ENCODE assay signal across 11 cellular contexts in genomic region chr6:35487653-35488516, GRCh38. TPM values are rescaled to one million over a fixed set of nuclear protein-coding genes. Genes with fewer than 3 reads are reported as not detected.
DNase-seq lines count a peak whose midpoint lies in the region; ATAC-seq and TF ChIP-seq lines count a peak whose summit lies in the region.
"Had no signal": no experiment of that assay in that cellular context is flagged by ENCODE, and none has a peak within 500 bp of the region (broad histone marks: within the 10 kb centered on the region; RNA-seq: fewer than 3 reads in every experiment).

No MANE protein-coding gene starts in this region.

- in situ Hi-C loops in KBM-7 (cut with MboI; ENCODE audit: low pct_unique_long_range_greater_than_20kb, low sequenced_read_pairs): no loop called here

- H3K27ac Mint-ChIP-seq in activated CD4-positive, alpha-beta memory T cell treated with anti-CD3 and anti-CD28 coated beads for 36 hours: no peak overlapping the region

- H3K36me3 Mint-ChIP-seq in activated CD4-positive, alpha-beta memory T cell treated with anti-CD3 and anti-CD28 coated beads for 36 hours: no peaks in the 10 kb centered on the region

- ATAC-seq in body of pancreas (no peak), HG03521 (IDR thresholded peaks at IDR 0.05; ENCODE audit: unreplicated experiment) (no peak)

- no peak overlapping the region for H3K4me3 Mint-ChIP-seq in activated CD4-positive, alpha-beta memory T cell treated with anti-CD3 and anti-CD28 coated beads for 36 hours

- peaks cover 5% of the 10 kb centered on the region for H3K4me1 Mint-ChIP-seq in activated CD4-positive, alpha-beta memory T cell treated with anti-CD3 and anti-CD28 coated beads for 36 hours (ENCODE audit: low read depth)

- peak overlapping the region; percentile 58 for H3K9ac ChIP-seq in muscle layer of colon (ENCODE audit: low read length)

- H3K9me3 Mint-ChIP-seq in activated CD4-positive, alpha-beta memory T cell treated with anti-CD3 and anti-CD28 coated beads for 36 hours: no peaks in the 10 kb centered on the region

- intact Hi-C loops in body of pancreas (cut with DNase I): no loop called here
- intact Hi-C loops in activated CD4-positive, alpha-beta memory T cell treated with anti-CD3 and anti-CD28 coated beads for 36 hours (cut with micrococcal nuclease): no loop called here

- no peaks in the 10 kb centered on the region for H3K9me3 ChIP-seq in body of pancreas
- no peaks in the 10 kb centered on the region for H3K9me3 ChIP-seq in muscle layer of colon (ENCODE audit: low read length)

- DNase-seq in AG08395 (ENCODE audit: low spot score) (peak; percentile 53), KBM-7 (peak; percentile 86), body of pancreas (peak in 1 of 4 donors; percentile 42), NCI-H1436 treated with DMSO at 0.1 percent for 48 hours (lab: John Stamatoyannopoulos, UW) (no peak), DMS114 treated with DMSO at 0.1 percent for 48 hours (lab: John Stamatoyannopoulos, UW; ENCODE audit: unreplicated experiment) (no peak)
- no peak for DNase-seq in activated CD4-positive, alpha-beta memory T cell treated with anti-CD3 and anti-CD28 coated beads for 36 hours
- DNase-seq: stimulated activated CD4-positive, alpha-beta T cell treated with anti-CD3 and anti-CD28 coated beads, Interleukin-1b, Interleukin-23, amount 100 ng/mL, for 48 hours had no signal

- 53 to 76% methylated on average over 9 of the region's 9 CpGs for WGBS in body of pancreas, 2 donors

- TF ChIP-seq POLR2A in body of pancreas (IDR thresholded peaks at IDR 0.05): no peak

- peak overlapping the region in 3 of 4 donors; percentile 36 to 53 (median 48) for H3K27ac ChIP-seq in body of pancreas
- peak overlapping the region; percentile 99 for H3K27ac ChIP-seq in muscle layer of colon (ENCODE audit: low read depth, low read length)

- H3K36me3 ChIP-seq in body of pancreas (replicated peaks in 1 of 2; ENCODE audit: insufficient read depth in 1 of 2, low read depth in 2 of 2) (no peaks in the 10 kb centered on the region), muscle layer of colon (ENCODE audit: insufficient read depth, low read length) (peaks cover 23% of the 10 kb centered on the region)

- H3K4me3 ChIP-seq in body of pancreas (no peak overlapping the region), muscle layer of colon (ENCODE audit: low read depth in 1 of 2, low read length in 2 of 2) (peak overlapping the region in 1 of 2 donors; percentile 11)

- TF ChIP-seq CTCF in body of pancreas (IDR thresholded peaks at IDR 0.05): no peak

- peaks cover 55% of the 10 kb centered on the region for H3K4me1 ChIP-seq in body of pancreas
- peaks cover 86% of the 10 kb centered on the region for H3K4me1 ChIP-seq in muscle layer of colon (ENCODE audit: insufficient read depth, low read length)

- no peaks in the 10 kb centered on the region for H3K27me3 Mint-ChIP-seq in activated CD4-positive, alpha-beta memory T cell treated with anti-CD3 and anti-CD28 coated beads for 36 hours

- H3K27me3 ChIP-seq in body of pancreas (no peaks in the 10 kb centered on the region), muscle layer of colon (ENCODE audit: control insufficient read depth in 1 of 2, insufficient read depth in 2 of 2, low read length in 2 of 2) (no peaks in the 10 kb centered on the region)

- CTCF ChIA-PET in activated CD4-positive, alpha-beta memory T cell treated with anti-CD3 and anti-CD28 coated beads for 36 hours (lab: Charles Lee): interaction anchor here (1.0 kb wide), 1 partner anchor 8 kb away, joined by 3 read pairs; no protein-coding TSS in a partner anchor

- POLR2A ChIA-PET in activated CD4-positive, alpha-beta memory T cell treated with anti-CD3 and anti-CD28 coated beads for 36 hours (lab: Charles Lee): interaction anchor here (0.6 kb wide), 1 partner anchor 15 kb away, joined by 3 read pairs; no protein-coding TSS in a partner anchor

RNA-seq across cellular contexts. Expression of gene TEAD3, which starts 9.0 kb away (rescaled TPM):
- 1 to 10 TPM; 6.5 to 8.9 TPM for total RNA-seq in body of pancreas
- 1 to 10 TPM; 1.8 to 2.2 TPM for total RNA-seq in activated CD4-positive, alpha-beta memory T cell treated with anti-CD3 and anti-CD28 coated beads for 36 hours

RNA-seq across cellular contexts. Expression of gene RPL10A, which starts 19.7 kb away (rescaled TPM):
- total RNA-seq in body of pancreas: 100 to 1,000 TPM; 563 to 782 TPM
- 1,000 to 10,000 TPM; 2,144 to 2,205 TPM for total RNA-seq in activated CD4-positive, alpha-beta memory T cell treated with anti-CD3 and anti-CD28 coated beads for 36 hours

RNA-seq across cellular contexts. Expression of gene TULP1, which starts 24.8 kb away (rescaled TPM):
- not detected for total RNA-seq in body of pancreas
- not detected for total RNA-seq in activated CD4-positive, alpha-beta memory T cell treated with anti-CD3 and anti-CD28 coated beads for 36 hours
- total RNA-seq: endothelial cell of umbilical vein; T-helper 1 cell treated with Interleukin-12 subunit alpha and Interleukin-12 subunit beta and Interleukin-4 antibody, amounts not matched to agents 30 ng/mL and 1 ng/mL, for 36 hours had no signal

RNA-seq across cellular contexts. Expression of gene FANCE, which starts 35.7 kb away (rescaled TPM):
- total RNA-seq in body of pancreas: 1 to 10 TPM; 4.9 to 9.2 TPM
- 10 to 100 TPM; 18.9 to 19.2 TPM for total RNA-seq in activated CD4-positive, alpha-beta memory T cell treated with anti-CD3 and anti-CD28 coated beads for 36 hours

Comparison
In these comparisons a context has a peak if more than half of its experiments do, and no peak if none do; other contexts are left out.
1. DNase-seq: peak in AG08395 (single experiment) and KBM-7 (single experiment); none in NCI-H1436 treated with DMSO at 0.1 percent for 48 hours (single experiment), DMS114 treated with DMSO at 0.1 percent for 48 hours (single experiment) and activated CD4-positive, alpha-beta memory T cell treated with anti-CD3 and anti-CD28 coated beads for 36 hours (single experiment).